20 cellular contexts compared by ENCODE assay signal in genomic region chr18:69795785-69796184, GRCh38.
DNase-seq lines count a peak whose midpoint lies in the region; ATAC-seq and TF ChIP-seq lines count a peak whose summit lies in the region.
"Had no signal": no experiment of that assay in that cellular context is flagged by ENCODE, and none has a peak within 500 bp of the region (broad histone marks: within the 10 kb centered on the region; RNA-seq: fewer than 3 reads in every experiment).

No MANE protein-coding gene starts in this region.

- H3K4me1 Mint-ChIP-seq in endodermal cell (peaks cover 5% of the 10 kb centered on the region), glutamatergic neuron (ENCODE audit: low read depth, unreplicated experiment) (no peaks in the 10 kb centered on the region)
- no peaks in the 10 kb centered on the region for H3K4me1 Mint-ChIP-seq in effector memory CD8-positive, alpha-beta T cell (ENCODE audit: low read depth in 2 of 2)
- H3K4me1 Mint-ChIP-seq: activated CD8-positive, alpha-beta memory T cell treated with anti-CD3 and anti-CD28 coated beads, Interleukin-2, amount 10 ng/mL, durations not matched to agents 7 days and 5 days had no signal

- H3K36me3 ChIP-seq in endodermal cell (ENCODE audit: control insufficient read depth, insufficient read depth, low read length) (no peaks in the 10 kb centered on the region), neuronal stem cell (replicated peaks in 1 of 2; ENCODE audit: control insufficient read depth in 2 of 2, insufficient read depth in 2 of 2, low read length in 2 of 2) (no peaks in the 10 kb centered on the region), trophoblast cell (ENCODE audit: control insufficient read depth in 1 of 2, insufficient read depth in 2 of 2, low read length in 2 of 2) (no peaks in the 10 kb centered on the region)
- H3K36me3 ChIP-seq: ascending aorta, gastrocnemius medialis, Peyer's patch, WERI-Rb-1 had no signal

- H2BK15ac ChIP-seq in neuronal stem cell (ENCODE audit: low read length): no peak overlapping the region

- H3K9me3 Mint-ChIP-seq in endodermal cell (no peaks in the 10 kb centered on the region), glutamatergic neuron (ENCODE audit: unreplicated experiment) (no peaks in the 10 kb centered on the region)
- no peaks in the 10 kb centered on the region for H3K9me3 Mint-ChIP-seq in effector memory CD8-positive, alpha-beta T cell
- H3K9me3 Mint-ChIP-seq: stimulated activated naive CD8-positive, alpha-beta T cell treated with anti-CD3 and anti-CD28 coated beads, Interleukin-15, Interleukin-2, amounts not matched to agents 100 ng/mL and 50 ng/mL, for 24 hours had no signal

- H3K4ac ChIP-seq in neuronal stem cell (ENCODE audit: low read length) (no peak overlapping the region), trophoblast cell (ENCODE audit: low read depth, low read length) (no peak overlapping the region)

- H4K91ac ChIP-seq in neuronal stem cell (ENCODE audit: low read depth, low read length, poor library complexity): no peak overlapping the region
- no peak overlapping the region for H4K91ac ChIP-seq in trophoblast cell (ENCODE audit: low read depth, low read length)

- no peak overlapping the region for H2BK12ac ChIP-seq in neuronal stem cell (ENCODE audit: low read length)
- no peak overlapping the region for H2BK12ac ChIP-seq in trophoblast cell (ENCODE audit: low read length)

- H3K18ac ChIP-seq in neuronal stem cell (ENCODE audit: low read length): no peak overlapping the region
- H3K18ac ChIP-seq in trophoblast cell (ENCODE audit: low read length): no peak overlapping the region

- 72 to 91% methylated on average over 5 of the region's 5 CpGs for WGBS in endodermal cell (ENCODE audit: insufficient coverage in 1 of 2, insufficient read length in 1 of 2), 2 experiments
- no CpG with 5 or more reads among the region's 5 CpGs for WGBS in neuronal stem cell (ENCODE audit: extremely low coverage in 2 of 2, insufficient read length in 2 of 2, insufficient replicate concordance in 1 of 2), 2 donors
- WGBS in trophoblast cell (ENCODE audit: extremely low coverage, insufficient coverage, insufficient read length): no CpG with 5 or more reads among the region's 5 CpGs

- H2AFZ ChIP-seq in neuronal stem cell (ENCODE audit: low read length) (no peak overlapping the region), trophoblast cell (ENCODE audit: insufficient read depth, low read length, poor library complexity) (no peak overlapping the region)

- H4K8ac ChIP-seq in neuronal stem cell (ENCODE audit: low read depth, low read length) (no peak overlapping the region), trophoblast cell (ENCODE audit: low read depth, low read length) (no peak overlapping the region)

- H2BK5ac ChIP-seq in neuronal stem cell (ENCODE audit: low read length): no peak overlapping the region
- no peak overlapping the region for H2BK5ac ChIP-seq in trophoblast cell (ENCODE audit: low read depth, low read length, poor library complexity)

- H3K4me1 ChIP-seq in endodermal cell (ENCODE audit: control insufficient read depth, insufficient read depth, low read length) (no peaks in the 10 kb centered on the region), neuronal stem cell (ENCODE audit: control insufficient read depth in 2 of 2, insufficient read depth in 1 of 2, low read depth in 1 of 2, low read length in 2 of 2) (peaks cover 0 to 2% of the 10 kb centered on the region in 2 donors), trophoblast cell (ENCODE audit: control insufficient read depth in 1 of 2, insufficient read depth in 2 of 2, low read length in 2 of 2) (peaks cover 2% of the 10 kb centered on the region in 2 experiments)
- H3K4me1 ChIP-seq: ascending aorta, gastrocnemius medialis, Peyer's patch had no signal

- H3K23ac ChIP-seq in neuronal stem cell (ENCODE audit: low read depth, low read length, poor library complexity) (no peak overlapping the region), trophoblast cell (ENCODE audit: low read length) (no peak overlapping the region)

- no peaks in the 10 kb centered on the region for H3K79me2 ChIP-seq in trophoblast cell (ENCODE audit: control insufficient read depth, insufficient read depth, low read length, poor library complexity)

- DNase-seq in COLO829 (ENCODE audit: low spot score) (peak; percentile 20), NCI-H2227 (lab: John Stamatoyannopoulos, UW; ENCODE audit: unreplicated experiment) (peak; percentile 21), endodermal cell (no peak), neuronal stem cell (ENCODE audit: low spot score) (peak; percentile 12), trophoblast cell (no peak), DMS 273 treated with DMSO at 0.1 percent for 48 hours (lab: John Stamatoyannopoulos, UW) (no peak), glutamatergic neuron (no peak)
- DNase-seq in effector memory CD8-positive, alpha-beta T cell: no peak
- DNase-seq: activated CD8-positive, alpha-beta memory T cell treated with anti-CD3 and anti-CD28 coated beads, Interleukin-2, amount 10 ng/mL, durations not matched to agents 7 days and 5 days; activated gamma-delta T cell treated with Interleukin-2 at 50 U/mL for 16 hours; CD4-positive, alpha-beta memory T cell; effector CD8-positive, alpha-beta T cell; gastrocnemius medialis; NCI-H187 treated with DMSO at 0.1 percent for 48 hours; NCI-H526; occipital lobe; Peyer's patch; WERI-Rb-1 had no signal

- H3K4me3 Mint-ChIP-seq in endodermal cell: no peak overlapping the region
- H3K4me3 Mint-ChIP-seq in effector memory CD8-positive, alpha-beta T cell: no peak overlapping the region
- H3K4me3 Mint-ChIP-seq in glutamatergic neuron (ENCODE audit: unreplicated experiment): no peak overlapping the region
- H3K4me3 Mint-ChIP-seq: activated CD8-positive, alpha-beta memory T cell treated with anti-CD3 and anti-CD28 coated beads, Interleukin-2, amount 10 ng/mL, durations not matched to agents 7 days and 5 days; CD4-positive, alpha-beta memory T cell; stimulated activated naive CD8-positive, alpha-beta T cell treated with anti-CD3 and anti-CD28 coated beads, Interleukin-15, Interleukin-2, amounts not matched to agents 100 ng/mL and 50 ng/mL, for 24 hours had no signal

- H4K12ac ChIP-seq in trophoblast cell (ENCODE audit: low read depth, low read length): no peak overlapping the region

- no peak overlapping the region for H2BK120ac ChIP-seq in neuronal stem cell (ENCODE audit: low read depth, low read length)
- H2BK120ac ChIP-seq in trophoblast cell (ENCODE audit: insufficient read depth, low read length, poor library complexity): no peak overlapping the region

- H3K27ac Mint-ChIP-seq in endodermal cell: no peak overlapping the region
- no peak overlapping the region for H3K27ac Mint-ChIP-seq in effector memory CD8-positive, alpha-beta T cell
- H3K27ac Mint-ChIP-seq in glutamatergic neuron (ENCODE audit: unreplicated experiment): no peak overlapping the region
- H3K27ac Mint-ChIP-seq: activated CD8-positive, alpha-beta memory T cell treated with anti-CD3 and anti-CD28 coated beads, Interleukin-2, amount 10 ng/mL, durations not matched to agents 7 days and 5 days; CD4-positive, alpha-beta memory T cell; stimulated activated naive CD8-positive, alpha-beta T cell treated with anti-CD3 and anti-CD28 coated beads, Interleukin-15, Interleukin-2, amounts not matched to agents 100 ng/mL and 50 ng/mL, for 24 hours had no signal

- H3K27ac ChIP-seq in endodermal cell (ENCODE audit: low read depth, low read length): peak overlapping the region; percentile 28
- H3K27ac ChIP-seq in neuronal stem cell (replicated peaks; ENCODE audit: low read length): peak overlapping the region; percentile 31
- H3K27ac ChIP-seq in trophoblast cell (ENCODE audit: low read depth, low read length): no peak overlapping the region
- H3K27ac ChIP-seq: ascending aorta, gastrocnemius medialis, Peyer's patch, WERI-Rb-1 had no signal

- no peak for ATAC-seq in effector memory CD8-positive, alpha-beta T cell (replicated peaks)
- ATAC-seq: activated CD8-positive, alpha-beta memory T cell treated with anti-CD3 and anti-CD28 coated beads, Interleukin-2, amount 10 ng/mL, durations not matched to agents 7 days and 5 days; gastrocnemius medialis had no signal

- H3K9ac ChIP-seq in endodermal cell (ENCODE audit: extremely low read depth, low read length, poor library complexity, severe bottlenecking) (no peak overlapping the region), neuronal stem cell (ENCODE audit: low read depth, low read length, poor library complexity) (no peak overlapping the region), trophoblast cell (ENCODE audit: low read length) (no peak overlapping the region)

- no peaks in the 10 kb centered on the region for H3K27me3 ChIP-seq in endodermal cell (ENCODE audit: control insufficient read depth, insufficient read depth, low read length, poor library complexity, severe bottlenecking)
- no peaks in the 10 kb centered on the region for H3K27me3 ChIP-seq in neuronal stem cell (ENCODE audit: control insufficient read depth in 3 of 3, insufficient read depth in 3 of 3, low read depth in 1 of 3, low read length in 3 of 3)
- no peaks in the 10 kb centered on the region for H3K27me3 ChIP-seq in trophoblast cell (ENCODE audit: insufficient read depth, low read length)
- H3K27me3 ChIP-seq: ascending aorta, gastrocnemius medialis, Peyer's patch had no signal

- H3K79me1 ChIP-seq in neuronal stem cell (ENCODE audit: low read depth, low read length): no peaks in the 10 kb centered on the region
- no peaks in the 10 kb centered on the region for H3K79me1 ChIP-seq in trophoblast cell (ENCODE audit: low read length)

- no peak for TF ChIP-seq CTCF in endodermal cell (conservative IDR thresholded peaks at IDR 0.05)
- no peak for TF ChIP-seq CTCF in glutamatergic neuron (IDR thresholded peaks at IDR 0.05; ENCODE audit: partially characterized antibody, unreplicated experiment)

- H3K4me2 ChIP-seq in neuronal stem cell (ENCODE audit: insufficient read depth, low read length, poor library complexity, severe bottlenecking) (no peak overlapping the region), trophoblast cell (ENCODE audit: low read length) (no peak overlapping the region)

- no peaks in the 10 kb centered on the region for H3K9me3 ChIP-seq in endodermal cell (ENCODE audit: control insufficient read depth, low read length)
- peaks cover 0 to 2% of the 10 kb centered on the region in 2 donors for H3K9me3 ChIP-seq in neuronal stem cell (replicated peaks in 1 of 2; ENCODE audit: control insufficient read depth in 2 of 2, insufficient read depth in 1 of 2, low read depth in 1 of 2, low read length in 2 of 2)
- H3K9me3 ChIP-seq in trophoblast cell (ENCODE audit: insufficient read depth, low read depth, low read length): no peaks in the 10 kb centered on the region
- H3K9me3 ChIP-seq: ascending aorta, gastrocnemius medialis, Peyer's patch had no signal

- H3K36me3 Mint-ChIP-seq in endodermal cell (ENCODE audit: low read depth): no peaks in the 10 kb centered on the region
- H3K36me3 Mint-ChIP-seq in effector memory CD8-positive, alpha-beta T cell (ENCODE audit: insufficient read depth): no peaks in the 10 kb centered on the region
- no peaks in the 10 kb centered on the region for H3K36me3 Mint-ChIP-seq in glutamatergic neuron (ENCODE audit: unreplicated experiment)

- no peak overlapping the region for H3K14ac ChIP-seq in neuronal stem cell (ENCODE audit: low read length)
- no peak overlapping the region for H3K14ac ChIP-seq in trophoblast cell (ENCODE audit: low read length)

- no peaks in the 10 kb centered on the region for H3K27me3 Mint-ChIP-seq in endodermal cell (ENCODE audit: insufficient read depth)
- H3K27me3 Mint-ChIP-seq in effector memory CD8-positive, alpha-beta T cell: peaks cover 0 to 15% of the 10 kb centered on the region in 2 donors
- H3K27me3 Mint-ChIP-seq in glutamatergic neuron (ENCODE audit: unreplicated experiment): no peaks in the 10 kb centered on the region
- H3K27me3 Mint-ChIP-seq: activated CD8-positive, alpha-beta memory T cell treated with anti-CD3 and anti-CD28 coated beads, Interleukin-2, amount 10 ng/mL, durations not matched to agents 7 days and 5 days; CD4-positive, alpha-beta memory T cell; stimulated activated naive CD8-positive, alpha-beta T cell treated with anti-CD3 and anti-CD28 coated beads, Interleukin-15, Interleukin-2, amounts not matched to agents 100 ng/mL and 50 ng/mL, for 24 hours had no signal

- no peak overlapping the region for H2AK5ac ChIP-seq in neuronal stem cell (ENCODE audit: low read depth, low read length)
- H2AK5ac ChIP-seq in trophoblast cell (ENCODE audit: low read length): no peak overlapping the region

- H3K4me3 ChIP-seq in endodermal cell (ENCODE audit: low read length): no peak overlapping the region
- H3K4me3 ChIP-seq in neuronal stem cell (ENCODE audit: low read length in 2 of 2): no peak overlapping the region
- no peak overlapping the region for H3K4me3 ChIP-seq in trophoblast cell (ENCODE audit: low read depth, low read length)
- H3K4me3 ChIP-seq: ascending aorta, gastrocnemius medialis, Peyer's patch had no signal

Comparison
In these comparisons a context has a peak if more than half of its experiments do, and no peak if none do; other contexts are left out.
1. DNase-seq: peak in COLO829 (single experiment), NCI-H2227 (single experiment) and neuronal stem cell (single experiment); none in endodermal cell (single experiment), effector memory CD8-positive, alpha-beta T cell (0 of 3), trophoblast cell (0 of 2), DMS 273 treated with DMSO at 0.1 percent for 48 hours (single experiment) and glutamatergic neuron (single experiment).